8 cellular contexts compared by ENCODE assay signal in the genomic region with DNA sequence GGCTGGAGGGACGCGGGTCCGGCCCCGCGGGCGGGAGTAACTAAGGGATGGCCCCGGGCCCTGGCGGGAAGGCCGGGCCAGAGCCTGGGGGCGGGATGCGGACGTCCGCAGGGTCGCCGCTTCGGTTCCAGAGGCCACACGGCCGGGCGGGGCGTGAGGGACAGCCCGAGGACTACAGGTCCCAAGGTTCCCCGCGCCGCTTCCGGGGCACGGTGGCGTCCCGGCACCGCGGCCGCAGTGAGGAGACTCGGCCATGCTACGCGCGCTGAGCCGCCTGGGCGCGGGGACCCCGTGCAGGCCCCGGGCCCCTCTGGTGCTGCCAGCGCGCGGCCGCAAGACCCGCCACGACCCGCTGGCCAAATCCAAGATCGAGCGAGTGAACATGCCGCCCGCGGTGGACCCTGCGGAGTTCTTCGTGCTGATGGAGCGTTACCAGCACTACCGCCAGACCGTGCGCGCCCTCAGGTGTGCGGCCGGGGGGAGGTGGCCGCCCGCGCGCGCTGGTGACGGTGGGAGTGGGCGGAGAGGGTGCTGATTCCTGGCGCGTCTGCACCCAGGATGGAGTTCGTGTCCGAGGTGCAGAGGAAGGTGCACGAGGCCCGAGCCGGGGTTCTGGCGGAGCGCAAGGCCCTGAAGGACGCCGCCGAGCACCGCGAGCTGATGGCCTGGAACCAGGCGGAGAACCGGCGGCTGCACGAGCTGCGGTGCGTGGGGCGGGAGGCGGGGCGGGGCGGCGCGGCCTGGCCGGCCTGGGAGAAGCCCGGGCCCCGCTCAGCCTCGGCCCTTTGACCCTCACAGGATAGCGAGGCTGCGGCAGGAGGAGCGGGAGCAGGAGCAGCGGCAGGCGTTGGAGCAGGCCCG. TPM values are rescaled to one million over a fixed set of nuclear protein-coding genes. Genes with fewer than 3 reads are reported as not detected.
A peak's percentile ranks its signal among the peaks of the same experiment; 100 is the strongest.
DNase-seq lines count a peak whose midpoint lies in the region; ATAC-seq and TF ChIP-seq lines count a peak whose summit lies in the region.

A gene (plus strand): TSS at position 237 of the 861 bp plus-strand sequence. CDS start 17 bp downstream, at position 254.

- H3K27ac ChIP-seq in HEK293 (ENCODE audit: extremely low read depth, low read depth, low read length) (peak within 1 kb of the TSS; percentile 97), psoas muscle (peak within 1 kb of the TSS; percentile 94), urinary bladder (ENCODE audit: low read depth) (peak within 1 kb of the TSS; percentile 94)

- peak; percentile 96 for DNase-seq in GM10266 (ENCODE audit: extremely low spot score)
- DNase-seq in NAMALWA (ENCODE audit: low spot score): peak; percentile 86
- DNase-seq in amniotic stem cell (lab: John Stamatoyannopoulos, UW): peak; percentile 47
- DNase-seq in left ventricle myocardium superior: peak; percentile 96
- peak; percentile 94 to 95 for DNase-seq in psoas muscle

- H3K4me1 ChIP-seq in HEK293 (ENCODE audit: control insufficient read depth, insufficient read depth, low read length) (peaks cover 17% of the 10 kb centered on the region), psoas muscle (peaks cover 7% of the 10 kb centered on the region), urinary bladder (ENCODE audit: insufficient read depth) (no peaks in the 10 kb centered on the region)

- no peaks in the 10 kb centered on the region for H3K27me3 ChIP-seq in psoas muscle (ENCODE audit: insufficient read depth in 3 of 3, low read length in 2 of 3)

- CTCF ChIA-PET in HEK293 (lab: Yijun Ruan, JAX): interaction anchor here (0.5 to 0.8 kb wide), 2 partner anchors 8 to 463 kb away, joined by 3 read pairs; no protein-coding TSS in a partner anchor

- peak; percentile 95 for ATAC-seq in left ventricle myocardium superior
- peak; percentile 95 to 96 (median 96) for ATAC-seq in psoas muscle

- POLR2A ChIA-PET in HEK293 (lab: Yijun Ruan, JAX): interaction anchor here (0.6 to 1.5 kb wide), 6 partner anchors 16 to 575 kb away, joined by 3 to 7 read pairs (median 4); a partner anchor contains a TSS

- H3K36me3 ChIP-seq in HEK293 (ENCODE audit: control insufficient read depth in 2 of 2, insufficient read depth in 1 of 2, low read length in 2 of 2) (peaks cover 25 to 32% of the 10 kb centered on the region in 2 experiments), psoas muscle (ENCODE audit: insufficient read depth in 1 of 2, low read depth in 1 of 2) (peaks cover 5 to 36% of the 10 kb centered on the region in 2 donors), urinary bladder (ENCODE audit: insufficient read depth) (peaks cover 3% of the 10 kb centered on the region)

- H3K4me3 ChIP-seq in HEK293 (ENCODE audit: low read depth, low read length): peak within 1 kb of the TSS; percentile 83
- peak within 1 kb of the TSS; percentile 98 for H3K4me3 ChIP-seq in psoas muscle
- H3K4me3 ChIP-seq in urinary bladder (ENCODE audit: low read depth, low read length): peak within 1 kb of the TSS; percentile 93

- intact Hi-C loops in T-helper 1 cell treated with Interleukin-12 subunit alpha and Interleukin-12 subunit beta and Interleukin-4 antibody, amounts not matched to agents 30 ng/mL and 1 ng/mL, for 36 hours (cut with micrococcal nuclease): loop anchor here (1.0 to 5.0 kb wide), 7 partner anchors 111 to 426 kb away; a partner anchor contains a TSS
- intact Hi-C loops in left ventricle myocardium superior (cut with micrococcal nuclease): no loop called here
- intact Hi-C loops in psoas muscle (cut with DNase I): loop anchor here in 1 of 2 donors (10.0 kb wide), 1 partner anchor 159 kb away; a partner anchor contains a TSS

- H3K9me3 ChIP-seq in HEK293 (ENCODE audit: control insufficient read depth, insufficient read depth, low read depth, low read length): no peaks in the 10 kb centered on the region
- H3K9me3 ChIP-seq in psoas muscle: no peaks in the 10 kb centered on the region

- TF ChIP-seq CTCF in GM10266 (IDR thresholded peaks at IDR 0.05; ENCODE audit: control insufficient read depth, insufficient read depth, low read depth, missing control alignments) (no peak), HEK293 (tag by site-specific recombination; IDR thresholded peaks at IDR 0.05) (peak; percentile 57), psoas muscle (IDR thresholded peaks at IDR 0.05) (no peak)

- 0 to 1% (median 0%) methylated on average over 77 to 104 of the region's 104 CpGs for WGBS in psoas muscle, 3 donors
- WGBS in urinary bladder: under 1% methylated on average over 104 of the region's 104 CpGs

TF ChIP-seq in HEK293, 187 proteins besides CTCF, POLR2A, EP300 and RAD21 (continues in another document):
- peak; percentile 14 for TF ChIP-seq KLF1 (tag by site-specific recombination; IDR thresholded peaks at IDR 0.05)
- TF ChIP-seq ZEB2 (tag by site-specific recombination; IDR thresholded peaks at IDR 0.05): peak; percentile 90
- no peak for TF ChIP-seq ZNF169 (tag by site-specific recombination; IDR thresholded peaks at IDR 0.05)
- TF ChIP-seq ZNF76 (tag by site-specific recombination; IDR thresholded peaks at IDR 0.05; ENCODE audit: borderline replicate concordance, low read depth): peak; percentile 96
- TF ChIP-seq, protein P1, sequence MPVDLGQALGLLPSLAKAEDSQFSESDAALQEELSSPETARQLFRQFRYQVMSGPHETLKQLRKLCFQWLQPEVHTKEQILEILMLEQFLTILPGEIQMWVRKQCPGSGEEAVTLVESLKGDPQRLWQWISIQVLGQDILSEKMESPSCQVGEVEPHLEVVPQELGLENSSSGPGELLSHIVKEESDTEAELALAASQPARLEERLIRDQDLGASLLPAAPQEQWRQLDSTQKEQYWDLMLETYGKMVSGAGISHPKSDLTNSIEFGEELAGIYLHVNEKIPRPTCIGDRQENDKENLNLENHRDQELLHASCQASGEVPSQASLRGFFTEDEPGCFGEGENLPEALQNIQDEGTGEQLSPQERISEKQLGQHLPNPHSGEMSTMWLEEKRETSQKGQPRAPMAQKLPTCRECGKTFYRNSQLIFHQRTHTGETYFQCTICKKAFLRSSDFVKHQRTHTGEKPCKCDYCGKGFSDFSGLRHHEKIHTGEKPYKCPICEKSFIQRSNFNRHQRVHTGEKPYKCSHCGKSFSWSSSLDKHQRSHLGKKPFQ (tag by site-specific recombination; IDR thresholded peaks at IDR 0.05): no peak
- peak; percentile 55; the same call in 1 of the 2 replicates for TF ChIP-seq ZNF600 (tag by site-specific recombination; IDR thresholded peaks at IDR 0.05)
- no peak for TF ChIP-seq ZNF626 (tag by site-specific recombination; IDR thresholded peaks at IDR 0.05)
- peak; percentile 76 for TF ChIP-seq SCRT2 (tag by site-specific recombination; IDR thresholded peaks at IDR 0.05)
- peak; percentile 90 for TF ChIP-seq GLIS2 (tag by site-specific recombination; IDR thresholded peaks at IDR 0.05)
- TF ChIP-seq, protein P2, sequence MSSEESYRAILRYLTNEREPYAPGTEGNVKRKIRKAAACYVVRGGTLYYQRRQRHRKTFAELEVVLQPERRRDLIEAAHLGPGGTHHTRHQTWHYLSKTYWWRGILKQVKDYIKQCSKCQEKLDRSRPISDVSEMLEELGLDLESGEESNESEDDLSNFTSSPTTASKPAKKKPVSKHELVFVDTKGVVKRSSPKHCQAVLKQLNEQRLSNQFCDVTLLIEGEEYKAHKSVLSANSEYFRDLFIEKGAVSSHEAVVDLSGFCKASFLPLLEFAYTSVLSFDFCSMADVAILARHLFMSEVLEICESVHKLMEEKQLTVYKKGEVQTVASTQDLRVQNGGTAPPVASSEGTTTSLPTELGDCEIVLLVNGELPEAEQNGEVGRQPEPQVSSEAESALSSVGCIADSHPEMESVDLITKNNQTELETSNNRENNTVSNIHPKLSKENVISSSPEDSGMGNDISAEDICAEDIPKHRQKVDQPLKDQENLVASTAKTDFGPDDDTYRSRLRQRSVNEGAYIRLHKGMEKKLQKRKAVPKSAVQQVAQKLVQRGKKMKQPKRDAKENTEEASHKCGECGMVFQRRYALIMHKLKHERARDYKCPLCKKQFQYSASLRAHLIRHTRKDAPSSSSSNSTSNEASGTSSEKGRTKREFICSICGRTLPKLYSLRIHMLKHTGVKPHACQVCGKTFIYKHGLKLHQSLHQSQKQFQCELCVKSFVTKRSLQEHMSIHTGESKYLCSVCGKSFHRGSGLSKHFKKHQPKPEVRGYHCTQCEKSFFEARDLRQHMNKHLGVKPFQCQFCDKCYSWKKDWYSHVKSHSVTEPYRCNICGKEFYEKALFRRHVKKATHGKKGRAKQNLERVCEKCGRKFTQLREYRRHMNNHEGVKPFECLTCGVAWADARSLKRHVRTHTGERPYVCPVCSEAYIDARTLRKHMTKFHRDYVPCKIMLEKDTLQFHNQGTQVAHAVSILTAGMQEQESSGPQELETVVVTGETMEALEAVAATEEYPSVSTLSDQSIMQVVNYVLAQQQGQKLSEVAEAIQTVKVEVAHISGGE (tag by site-specific recombination; conservative IDR thresholded peaks at IDR 0.05; ENCODE audit: low read depth): peak; percentile 85
- peak; percentile 79 for TF ChIP-seq EGR2 (tag by site-specific recombination; IDR thresholded peaks at IDR 0.05; ENCODE audit: low read depth)
- no peak for TF ChIP-seq ZNF311 (tag by site-specific recombination; IDR thresholded peaks at IDR 0.05; ENCODE audit: borderline replicate concordance)
- peak; percentile 61 for TF ChIP-seq YY1 (tag by site-specific recombination; IDR thresholded peaks at IDR 0.05)
- TF ChIP-seq ZFP41 (tag by site-specific recombination; IDR thresholded peaks at IDR 0.05; ENCODE audit: borderline replicate concordance): 0 out of 2 replicates have a peak, but pooled peaks have one; percentile 37
- TF ChIP-seq, protein P3, sequence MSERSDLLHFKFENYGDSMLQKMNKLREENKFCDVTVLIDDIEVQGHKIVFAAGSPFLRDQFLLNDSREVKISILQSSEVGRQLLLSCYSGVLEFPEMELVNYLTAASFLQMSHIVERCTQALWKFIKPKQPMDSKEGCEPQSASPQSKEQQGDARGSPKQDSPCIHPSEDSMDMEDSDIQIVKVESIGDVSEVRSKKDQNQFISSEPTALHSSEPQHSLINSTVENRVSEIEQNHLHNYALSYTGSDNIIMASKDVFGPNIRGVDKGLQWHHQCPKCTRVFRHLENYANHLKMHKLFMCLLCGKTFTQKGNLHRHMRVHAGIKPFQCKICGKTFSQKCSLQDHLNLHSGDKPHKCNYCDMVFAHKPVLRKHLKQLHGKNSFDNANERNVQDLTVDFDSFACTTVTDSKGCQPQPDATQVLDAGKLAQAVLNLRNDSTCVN (tag by site-specific recombination; optimal IDR thresholded peaks at IDR 0.05): peak; percentile 99

RNA-seq across cellular contexts. Expression of the gene that starts here (rescaled TPM):
- total RNA-seq in T-helper 1 cell treated with Interleukin-12 subunit alpha and Interleukin-12 subunit beta and Interleukin-4 antibody, amounts not matched to agents 30 ng/mL and 1 ng/mL, for 36 hours: 37.7 and 39.5 TPM in 2 replicates
- 57.5 TPM for total RNA-seq in left ventricle myocardium superior
- total RNA-seq in psoas muscle: 10 to 100 TPM; 42.8 to 49.0 (median 44.7) TPM
- polyA plus RNA-seq in psoas muscle: 100 to 1,000 TPM in 1 of 3 donors, 10 to 100 TPM in 2; 51.6 to 150 (median 68.7) TPM
- 18.3 TPM for total RNA-seq in urinary bladder
- 97.4 TPM for polyA plus RNA-seq in urinary bladder

Comparison
In these comparisons a context has a peak if more than half of its experiments do, and no peak if none do; other contexts are left out.
1. Peak in every context shown above with its lines: DNase-seq, ATAC-seq, H3K4me3 ChIP-seq and H3K27ac ChIP-seq.